8 cellular contexts compared by ENCODE assay signal in genomic region chr18:702957-703659, GRCh38. TPM values are rescaled to one million over a fixed set of nuclear protein-coding genes. Genes with fewer than 3 reads are reported as not detected.
DNase-seq lines count a peak whose midpoint lies in the region; ATAC-seq, FAIRE-seq and TF ChIP-seq lines count a peak whose summit lies in the region.

No MANE protein-coding gene starts in this region.

- H3K4me2 ChIP-seq in smooth muscle cell, result peak overlapping the region; percentile 69

- H3K4me3 ChIP-seq in smooth muscle cell, result no peak overlapping the region

- ATAC-seq in esophagus mucosa, result peak; percentile 95
- ATAC-seq in GM19035 (IDR thresholded peaks at IDR 0.05; ENCODE audit: unreplicated experiment), result no peak

- no peaks in the 10 kb centered on the region for H4K20me1 ChIP-seq in smooth muscle cell (ENCODE audit: low read depth)

- no peak for TF ChIP-seq POLR2A in H54 (IDR thresholded peaks at IDR 0.05; ENCODE audit: low read depth, low read length)

- WGBS in smooth muscle cell (ENCODE audit: low lambda C conversion rate), result 27% methylated on average over 6 of the region's 6 CpGs

- no peaks in the 10 kb centered on the region for H3K79me2 ChIP-seq in smooth muscle cell (ENCODE audit: low read depth)

- H3K36me3 ChIP-seq in smooth muscle cell (ENCODE audit: low read depth), result no peaks in the 10 kb centered on the region

- no peaks in the 10 kb centered on the region for H3K27me3 ChIP-seq in smooth muscle cell (ENCODE audit: low read depth)

- TF ChIP-seq CTCF in smooth muscle cell (IDR thresholded peaks at IDR 0.05; ENCODE audit: borderline replicate concordance, insufficient read depth, poor library complexity, severe bottlenecking) (no peak), D721Med (IDR thresholded peaks at IDR 0.05; ENCODE audit: insufficient read depth, missing control alignments) (no peak)

- H3K4me1 ChIP-seq in smooth muscle cell (ENCODE audit: low read depth), result peaks cover 4% of the 10 kb centered on the region

- H3K9ac ChIP-seq in smooth muscle cell (ENCODE audit: low read depth), result peak overlapping the region; percentile 76

- peak overlapping the region; percentile 97 for H3K27ac ChIP-seq in smooth muscle cell (ENCODE audit: low read depth)

- H3K9me3 ChIP-seq in smooth muscle cell (replicated peaks; ENCODE audit: low read depth), result no peaks in the 10 kb centered on the region

- FAIRE-seq in H54 (lab: Jason Lieb, UNC), result peak; percentile 88
- FAIRE-seq in D721Med (lab: Jason Lieb, UNC), result no peak

- peaks cover 7% of the 10 kb centered on the region for H3F3A ChIP-seq in smooth muscle cell (ENCODE audit: low read depth)

- DNase-seq in H54 (ENCODE audit: insufficient read length, low spot score) (peak; percentile 51), SIG-M5 treated with dmso at 0.1 percent for 504 hours (lab: John Stamatoyannopoulos, UW; ENCODE audit: unreplicated experiment) (peak; percentile 71), smooth muscle cell (lab: John Stamatoyannopoulos, UW; ENCODE audit: unreplicated experiment) (no peak), NCI-H1092 treated with DMSO at 0.1 percent for 48 hours (lab: John Stamatoyannopoulos, UW) (no peak), NCI-H1048 (lab: John Stamatoyannopoulos, UW) (no peak), D721Med (ENCODE audit: insufficient read length, low spot score) (no peak)

- H2AFZ ChIP-seq in smooth muscle cell (ENCODE audit: low read depth), result no peak overlapping the region

RNA-seq across cellular contexts. Expression of gene ENOSF1, which starts 9.3 kb away (rescaled TPM):
- total RNA-seq in esophagus mucosa (50.3 TPM), smooth muscle cell (12.4 and 17.7 TPM in 2 replicates)
- polyA plus RNA-seq in smooth muscle cell, result 6.6 and 14.4 TPM in 2 replicates

RNA-seq across cellular contexts. Expression of gene TYMS, which starts 45.7 kb away (rescaled TPM):
- total RNA-seq in esophagus mucosa (28.4 TPM), smooth muscle cell (26.9 and 29.1 TPM in 2 replicates)
- 77.7 and 85.3 TPM in 2 replicates for polyA plus RNA-seq in smooth muscle cell

Comparison
In these comparisons a context has a peak if more than half of its experiments do, and no peak if none do; other contexts are left out.
1. DNase-seq: peak in H54 (single experiment) and SIG-M5 treated with dmso at 0.1 percent for 504 hours (single experiment); none in smooth muscle cell (single experiment), NCI-H1092 treated with DMSO at 0.1 percent for 48 hours (single experiment), NCI-H1048 (single experiment) and D721Med (single experiment).